19 cellular contexts compared by ENCODE assay signal in genomic region chr5:108945094-108945493, GRCh38.
DNase-seq lines count a peak whose midpoint lies in the region; ATAC-seq, FAIRE-seq and TF ChIP-seq lines count a peak whose summit lies in the region.
"Had no signal": no experiment of that assay in that cellular context is flagged by ENCODE, and none has a peak within 500 bp of the region (broad histone marks: within the 10 kb centered on the region; RNA-seq: fewer than 3 reads in every experiment).

No MANE protein-coding gene starts in this region.

- H3K36me3 ChIP-seq in HUES64 (ENCODE audit: insufficient read depth, low read length) (no peaks in the 10 kb centered on the region), endodermal cell (ENCODE audit: control insufficient read depth, insufficient read depth, low read length) (no peaks in the 10 kb centered on the region)
- H3K36me3 ChIP-seq: BLaER1 had no signal

- no peaks in the 10 kb centered on the region for H3K27me3 Mint-ChIP-seq in endodermal cell (ENCODE audit: insufficient read depth)
- no peaks in the 10 kb centered on the region for H3K27me3 Mint-ChIP-seq in activated CD4-positive, alpha-beta T cell treated with anti-CD3 and anti-CD28 coated beads for 36 hours

- H3K4me1 ChIP-seq in HUES64 (ENCODE audit: insufficient read depth, low read length) (peaks cover 40% of the 10 kb centered on the region), endodermal cell (ENCODE audit: control insufficient read depth, insufficient read depth, low read length) (no peaks in the 10 kb centered on the region)
- H3K4me1 ChIP-seq: BLaER1 had no signal

- no peak overlapping the region for H3K9ac ChIP-seq in HUES64 (ENCODE audit: low read depth, low read length)
- H3K9ac ChIP-seq in endodermal cell (ENCODE audit: extremely low read depth, low read length, poor library complexity, severe bottlenecking): no peak overlapping the region
- H3K9ac ChIP-seq: BLaER1 had no signal

- H3K27me3 ChIP-seq in HUES64 (ENCODE audit: insufficient read depth, low read length) (no peaks in the 10 kb centered on the region), endodermal cell (ENCODE audit: control insufficient read depth, insufficient read depth, low read length, poor library complexity, severe bottlenecking) (no peaks in the 10 kb centered on the region)
- H3K27me3 ChIP-seq: BLaER1 had no signal

- no peak for ATAC-seq in HG02798 (IDR thresholded peaks at IDR 0.05; ENCODE audit: poor library complexity, unreplicated experiment)
- no peak for ATAC-seq in activated CD4-positive, alpha-beta T cell treated with anti-CD3 and anti-CD28 coated beads for 36 hours
- ATAC-seq: GM12878, HCT116 had no signal

- CTCF ChIA-PET in activated CD4-positive, alpha-beta T cell treated with anti-CD3 and anti-CD28 coated beads for 36 hours (lab: Charles Lee): no interaction called here

- H3K27ac Mint-ChIP-seq in endodermal cell: peak overlapping the region; percentile 71
- H3K27ac Mint-ChIP-seq in activated CD4-positive, alpha-beta T cell treated with anti-CD3 and anti-CD28 coated beads for 36 hours: no peak overlapping the region

- no peak overlapping the region for H3K4me3 Mint-ChIP-seq in endodermal cell
- no peak overlapping the region for H3K4me3 Mint-ChIP-seq in activated CD4-positive, alpha-beta T cell treated with anti-CD3 and anti-CD28 coated beads for 36 hours
- H3K4me3 Mint-ChIP-seq: IgD-negative memory B cell had no signal

- no peaks in the 10 kb centered on the region for H3K4me1 Mint-ChIP-seq in endodermal cell
- no peaks in the 10 kb centered on the region for H3K4me1 Mint-ChIP-seq in activated CD4-positive, alpha-beta T cell treated with anti-CD3 and anti-CD28 coated beads for 36 hours

- H3K9me3 ChIP-seq in HUES64 (ENCODE audit: insufficient read depth, low read depth, low read length) (no peaks in the 10 kb centered on the region), endodermal cell (ENCODE audit: control insufficient read depth, low read length) (no peaks in the 10 kb centered on the region)
- H3K9me3 ChIP-seq: BLaER1 had no signal

- H3K9me3 Mint-ChIP-seq in endodermal cell: no peaks in the 10 kb centered on the region
- no peaks in the 10 kb centered on the region for H3K9me3 Mint-ChIP-seq in activated CD4-positive, alpha-beta T cell treated with anti-CD3 and anti-CD28 coated beads for 36 hours (ENCODE audit: low read depth)

- DNase-seq in GM19239 (ENCODE audit: insufficient read length, low spot score) (no peak), endodermal cell (no peak), iPS-NIHi11 (ENCODE audit: low spot score) (peak; percentile 17), NCI-H524 (lab: John Stamatoyannopoulos, UW) (no peak)
- no peak for DNase-seq in activated CD4-positive, alpha-beta T cell treated with anti-CD3 and anti-CD28 coated beads for 36 hours
- no peak for DNase-seq in activated naive CD4-positive, alpha-beta T cell treated with Interleukin-2 at 50 U/mL for 16 hours
- DNase-seq: 8988T, AML-193, Calu3, DMS 273 treated with DMSO at 0.1 percent for 48 hours, GOT3 had no signal

- TF ChIP-seq CTCF in endodermal cell (conservative IDR thresholded peaks at IDR 0.05): no peak

- FAIRE-seq in GM19239 (lab: Jason Lieb, UNC): peak; percentile 48
- FAIRE-seq: GM12878, GM18507 had no signal

- POLR2A ChIA-PET in activated CD4-positive, alpha-beta T cell treated with anti-CD3 and anti-CD28 coated beads for 36 hours (lab: Charles Lee): no interaction called here

- WGBS in HUES64: 35% methylated on average over 3 of the region's 3 CpGs
- WGBS in endodermal cell (ENCODE audit: insufficient coverage in 1 of 2, insufficient read length in 1 of 2), 2 experiments: 71 to 93% methylated on average over 2 to 3 of the region's 3 CpGs

- no peak overlapping the region for H3K4me3 ChIP-seq in HUES64 (ENCODE audit: low read length)
- H3K4me3 ChIP-seq in endodermal cell (ENCODE audit: low read length): no peak overlapping the region
- H3K4me3 ChIP-seq: BLaER1, GM12878 had no signal

- H3K36me3 Mint-ChIP-seq in endodermal cell (ENCODE audit: low read depth): no peaks in the 10 kb centered on the region
- H3K36me3 Mint-ChIP-seq in activated CD4-positive, alpha-beta T cell treated with anti-CD3 and anti-CD28 coated beads for 36 hours (ENCODE audit: low read depth): no peaks in the 10 kb centered on the region

- intact Hi-C loops in activated CD4-positive, alpha-beta T cell treated with anti-CD3 and anti-CD28 coated beads for 36 hours (cut with DNase I, micrococcal nuclease): no loop called here

- H3K27ac ChIP-seq in HUES64 (ENCODE audit: low read depth, low read length) (peak overlapping the region; percentile 74; the same call in 1 of the 2 replicates), endodermal cell (ENCODE audit: low read depth, low read length) (no peak overlapping the region)
- H3K27ac ChIP-seq: BLaER1, HL-60 had no signal
